ENCODE assay signal across 1 cellular context in genomic region chr12:58917699-58918334, GRCh38.
TF ChIP-seq lines count a peak whose summit lies in the region.

No MANE protein-coding gene starts in this region.

TF ChIP-seq in WTC11, 78 proteins besides CTCF, POLR2A, EP300 and RAD21:
- TF ChIP-seq SP1 (CRISPR knock-in tag; conservative IDR thresholded peaks at IDR 0.05) (no peak), CREB1 (CRISPR knock-in tag; IDR thresholded peaks at IDR 0.05) (no peak), NR3C1 (CRISPR knock-in tag; conservative IDR thresholded peaks at IDR 0.05; ENCODE audit: low read depth) (no peak), ARID4B (CRISPR knock-in tag; IDR thresholded peaks at IDR 0.05; ENCODE audit: borderline replicate concordance) (no peak), KAT7 (CRISPR knock-in tag; IDR thresholded peaks at IDR 0.05; ENCODE audit: borderline replicate concordance) (no peak)
